11 cellular contexts compared by ENCODE assay signal in genomic region chr12:9701380-9702154, GRCh38. TPM values are rescaled to one million over a fixed set of nuclear protein-coding genes. Genes with fewer than 3 reads are reported as not detected.
DNase-seq lines count a peak whose midpoint lies in the region; ATAC-seq and TF ChIP-seq lines count a peak whose summit lies in the region.
"Had no signal": no experiment of that assay in that cellular context is flagged by ENCODE, and none has a peak within 500 bp of the region (broad histone marks: within the 10 kb centered on the region; RNA-seq: fewer than 3 reads in every experiment).

No MANE protein-coding gene starts in this region.

- H3K79me2 ChIP-seq in OCI-LY3 (ENCODE audit: low read length) = no peaks in the 10 kb centered on the region

- H3K4me1 ChIP-seq in OCI-LY3 (ENCODE audit: low read length) = peaks cover 48% of the 10 kb centered on the region

- H3K9me3 Mint-ChIP-seq in activated CD4-positive, alpha-beta T cell treated with anti-CD3 and anti-CD28 coated beads, Interleukin-2, amount 10 ng/mL, durations not matched to agents 24 days and 14 days = peaks cover 15% of the 10 kb centered on the region
- H3K9me3 Mint-ChIP-seq in activated naive CD8-positive, alpha-beta T cell treated with anti-CD3 and anti-CD28 coated beads, Interleukin-2, amount 10 ng/mL, durations not matched to agents 7 days and 5 days = peaks cover 16% of the 10 kb centered on the region
- peaks cover 28 to 37% of the 10 kb centered on the region in 2 donors for H3K9me3 Mint-ChIP-seq in stimulated activated naive CD8-positive, alpha-beta T cell treated with anti-CD3 and anti-CD28 coated beads, Interleukin-15, amount 100 ng/mL, for 72 hours

- H3K36me3 ChIP-seq in OCI-LY3 (replicated peaks; ENCODE audit: low read depth, low read length) = peaks cover 20% of the 10 kb centered on the region
- H3K36me3 ChIP-seq: sigmoid colon, transverse colon had no signal

- H3K4me1 Mint-ChIP-seq in activated CD4-positive, alpha-beta T cell treated with anti-CD3 and anti-CD28 coated beads, Interleukin-2, amount 10 ng/mL, durations not matched to agents 24 days and 14 days = peaks cover 67% of the 10 kb centered on the region
- peaks cover 68% of the 10 kb centered on the region for H3K4me1 Mint-ChIP-seq in activated naive CD8-positive, alpha-beta T cell treated with anti-CD3 and anti-CD28 coated beads, Interleukin-2, amount 10 ng/mL, durations not matched to agents 7 days and 5 days
- H3K4me1 Mint-ChIP-seq in stimulated activated naive CD8-positive, alpha-beta T cell treated with anti-CD3 and anti-CD28 coated beads, Interleukin-15, amount 100 ng/mL, for 72 hours = peaks cover 73% of the 10 kb centered on the region

- peak overlapping the region; percentile 23 for H3K4me2 ChIP-seq in OCI-LY3 (ENCODE audit: low read length)

- no peaks in the 10 kb centered on the region for H3K27me3 ChIP-seq in OCI-LY3 (ENCODE audit: low read depth, low read length)
- H3K27me3 ChIP-seq: sigmoid colon, transverse colon had no signal

- TF ChIP-seq CTCF in OCI-LY3 (IDR thresholded peaks at IDR 0.05; ENCODE audit: low read depth, low read length) = no peak

- ATAC-seq in activated naive CD8-positive, alpha-beta T cell treated with anti-CD3 and anti-CD28 coated beads, Interleukin-2, amount 10 ng/mL, durations not matched to agents 7 days and 5 days (ENCODE audit: low read depth) = peak; percentile 55
- peak; percentile 75 for ATAC-seq in stimulated activated naive CD8-positive, alpha-beta T cell treated with anti-CD3 and anti-CD28 coated beads, Interleukin-15, amount 100 ng/mL, for 72 hours
- no peak for ATAC-seq in HG02973 (IDR thresholded peaks at IDR 0.05; ENCODE audit: unreplicated experiment)
- no peak for ATAC-seq in GM21576 (IDR thresholded peaks at IDR 0.05; ENCODE audit: unreplicated experiment)

- no peak overlapping the region for H2AFZ ChIP-seq in OCI-LY3 (ENCODE audit: low read depth, low read length)

- intact Hi-C loops in activated CD4-positive, alpha-beta T cell treated with anti-CD3 and anti-CD28 coated beads, Interleukin-2, amount 10 ng/mL, durations not matched to agents 24 days and 14 days (cut with micrococcal nuclease) = loop anchor here (2.0 kb wide), 2 partner anchors 27 to 31 kb away; partner anchors contain the start of gene CLECL1

- peak overlapping the region; percentile 3 for H3K27ac ChIP-seq in OCI-LY3 (ENCODE audit: low read length)
- H3K27ac ChIP-seq: sigmoid colon, transverse colon had no signal

- H3K9me3 ChIP-seq in OCI-LY3 (ENCODE audit: insufficient read depth, low read length) = peaks cover 7% of the 10 kb centered on the region; the same call in 1 of the 2 replicates

- POLR2A ChIA-PET in activated naive CD8-positive, alpha-beta T cell treated with anti-CD3 and anti-CD28 coated beads, Interleukin-2, amount 10 ng/mL, durations not matched to agents 7 days and 5 days (lab: Charles Lee) = interaction anchor here (0.9 to 3.7 kb wide), 9 partner anchors 20 to 86 kb away, joined by 3 to 20 read pairs (median 3); no protein-coding TSS in a partner anchor

- no peak overlapping the region for H3K4me3 ChIP-seq in OCI-LY3 (ENCODE audit: low read length)
- H3K4me3 ChIP-seq: sigmoid colon, transverse colon had no signal

- peak; percentile 78 for DNase-seq in activated CD4-positive, alpha-beta T cell treated with anti-CD3 and anti-CD28 coated beads, Interleukin-2, amount 10 ng/mL, durations not matched to agents 24 days and 14 days
- DNase-seq in activated CD4-positive, alpha-beta T cell treated with anti-CD3 and anti-CD28 coated beads, Interleukin-2, amount 50 U/mL, for 48 hours = no peak
- peak; percentile 51 for DNase-seq in activated naive CD8-positive, alpha-beta T cell treated with anti-CD3 and anti-CD28 coated beads, Interleukin-2, amount 10 ng/mL, durations not matched to agents 7 days and 5 days
- peak; percentile 44 to 56 for DNase-seq in stimulated activated naive CD8-positive, alpha-beta T cell treated with anti-CD3 and anti-CD28 coated beads, Interleukin-15, amount 100 ng/mL, for 72 hours
- DNase-seq in NCI-H510A treated with DMSO at 0.1 percent for 48 hours (lab: John Stamatoyannopoulos, UW) = no peak
- DNase-seq: NCI-H2029, sigmoid colon had no signal

- H3K27ac Mint-ChIP-seq in activated CD4-positive, alpha-beta T cell treated with anti-CD3 and anti-CD28 coated beads, Interleukin-2, amount 10 ng/mL, durations not matched to agents 24 days and 14 days = peak overlapping the region; percentile 83
- peak overlapping the region; percentile 93 for H3K27ac Mint-ChIP-seq in activated naive CD8-positive, alpha-beta T cell treated with anti-CD3 and anti-CD28 coated beads, Interleukin-2, amount 10 ng/mL, durations not matched to agents 7 days and 5 days
- H3K27ac Mint-ChIP-seq in stimulated activated naive CD8-positive, alpha-beta T cell treated with anti-CD3 and anti-CD28 coated beads, Interleukin-15, amount 100 ng/mL, for 72 hours = peak overlapping the region; percentile 81 to 91

- no peaks in the 10 kb centered on the region for H3K27me3 Mint-ChIP-seq in activated CD4-positive, alpha-beta T cell treated with anti-CD3 and anti-CD28 coated beads, Interleukin-2, amount 10 ng/mL, durations not matched to agents 24 days and 14 days
- no peaks in the 10 kb centered on the region for H3K27me3 Mint-ChIP-seq in activated naive CD8-positive, alpha-beta T cell treated with anti-CD3 and anti-CD28 coated beads, Interleukin-2, amount 10 ng/mL, durations not matched to agents 7 days and 5 days
- H3K27me3 Mint-ChIP-seq in stimulated activated naive CD8-positive, alpha-beta T cell treated with anti-CD3 and anti-CD28 coated beads, Interleukin-15, amount 100 ng/mL, for 72 hours = no peaks in the 10 kb centered on the region

- peak overlapping the region; percentile 29 for H3K9ac ChIP-seq in OCI-LY3 (ENCODE audit: low read length)

- H3K4me3 Mint-ChIP-seq in activated CD4-positive, alpha-beta T cell treated with anti-CD3 and anti-CD28 coated beads, Interleukin-2, amount 10 ng/mL, durations not matched to agents 24 days and 14 days = peak overlapping the region; percentile 68
- peak overlapping the region; percentile 77 for H3K4me3 Mint-ChIP-seq in activated naive CD8-positive, alpha-beta T cell treated with anti-CD3 and anti-CD28 coated beads, Interleukin-2, amount 10 ng/mL, durations not matched to agents 7 days and 5 days
- peak overlapping the region; percentile 75 for H3K4me3 Mint-ChIP-seq in stimulated activated naive CD8-positive, alpha-beta T cell treated with anti-CD3 and anti-CD28 coated beads, Interleukin-15, amount 100 ng/mL, for 72 hours

- peaks cover 42% of the 10 kb centered on the region for H3K36me3 Mint-ChIP-seq in activated CD4-positive, alpha-beta T cell treated with anti-CD3 and anti-CD28 coated beads, Interleukin-2, amount 10 ng/mL, durations not matched to agents 24 days and 14 days (ENCODE audit: low read depth)
- H3K36me3 Mint-ChIP-seq in activated naive CD8-positive, alpha-beta T cell treated with anti-CD3 and anti-CD28 coated beads, Interleukin-2, amount 10 ng/mL, durations not matched to agents 7 days and 5 days = peaks cover 44% of the 10 kb centered on the region

- H4K20me1 ChIP-seq in OCI-LY3 (ENCODE audit: insufficient read depth, low read length) = no peaks in the 10 kb centered on the region

RNA-seq across cellular contexts. Expression of gene CLECL1, which starts 31.3 kb away (rescaled TPM):
- total RNA-seq in activated CD4-positive, alpha-beta T cell treated with anti-CD3 and anti-CD28 coated beads, Interleukin-2, amount 10 ng/mL, durations not matched to agents 24 days and 14 days = 5.3 and 9.1 TPM in 2 replicates
- 1 to 10 TPM in 1 of 2 experiments, under 1 TPM in 1; 0.72 to 1.0 TPM for total RNA-seq in activated naive CD8-positive, alpha-beta T cell treated with anti-CD3 and anti-CD28 coated beads, Interleukin-2, amount 10 ng/mL, durations not matched to agents 7 days and 5 days
- total RNA-seq: sigmoid colon had no signal

RNA-seq across cellular contexts. Expression of gene CLEC2D, which starts 32.1 kb away (rescaled TPM):
- total RNA-seq in activated CD4-positive, alpha-beta T cell treated with anti-CD3 and anti-CD28 coated beads, Interleukin-2, amount 10 ng/mL, durations not matched to agents 24 days and 14 days = 386 and 391 TPM in 2 replicates
- 100 to 1,000 TPM; 280 to 301 TPM for total RNA-seq in activated naive CD8-positive, alpha-beta T cell treated with anti-CD3 and anti-CD28 coated beads, Interleukin-2, amount 10 ng/mL, durations not matched to agents 7 days and 5 days

RNA-seq across cellular contexts. Expression of gene CD69, which starts 59.1 kb away (rescaled TPM):
- 106 and 111 TPM in 2 replicates for total RNA-seq in activated CD4-positive, alpha-beta T cell treated with anti-CD3 and anti-CD28 coated beads, Interleukin-2, amount 10 ng/mL, durations not matched to agents 24 days and 14 days
- 100 to 1,000 TPM; 111 to 116 TPM for total RNA-seq in activated naive CD8-positive, alpha-beta T cell treated with anti-CD3 and anti-CD28 coated beads, Interleukin-2, amount 10 ng/mL, durations not matched to agents 7 days and 5 days

Comparison
In these comparisons a context has a peak if more than half of its experiments do, and no peak if none do; other contexts are left out.
1. DNase-seq: peak in activated CD4-positive, alpha-beta T cell treated with anti-CD3 and anti-CD28 coated beads, Interleukin-2, amount 10 ng/mL, durations not matched to agents 24 days and 14 days (single experiment), activated naive CD8-positive, alpha-beta T cell treated with anti-CD3 and anti-CD28 coated beads, Interleukin-2, amount 10 ng/mL, durations not matched to agents 7 days and 5 days (single experiment) and stimulated activated naive CD8-positive, alpha-beta T cell treated with anti-CD3 and anti-CD28 coated beads, Interleukin-15, amount 100 ng/mL, for 72 hours (2 of 2); none in activated CD4-positive, alpha-beta T cell treated with anti-CD3 and anti-CD28 coated beads, Interleukin-2, amount 50 U/mL, for 48 hours (0 of 2) and NCI-H510A treated with DMSO at 0.1 percent for 48 hours (single experiment).
2. ATAC-seq: peak in activated naive CD8-positive, alpha-beta T cell treated with anti-CD3 and anti-CD28 coated beads, Interleukin-2, amount 10 ng/mL, durations not matched to agents 7 days and 5 days (single experiment) and stimulated activated naive CD8-positive, alpha-beta T cell treated with anti-CD3 and anti-CD28 coated beads, Interleukin-15, amount 100 ng/mL, for 72 hours (single experiment); none in HG02973 (single experiment) and GM21576 (single experiment).
3. Peak in every context shown above with its lines, with median percentiles within 50 percentile points of each other: H3K27ac Mint-ChIP-seq and H3K4me3 Mint-ChIP-seq.